1 cellular context compared by ENCODE assay signal in the genomic region with DNA sequence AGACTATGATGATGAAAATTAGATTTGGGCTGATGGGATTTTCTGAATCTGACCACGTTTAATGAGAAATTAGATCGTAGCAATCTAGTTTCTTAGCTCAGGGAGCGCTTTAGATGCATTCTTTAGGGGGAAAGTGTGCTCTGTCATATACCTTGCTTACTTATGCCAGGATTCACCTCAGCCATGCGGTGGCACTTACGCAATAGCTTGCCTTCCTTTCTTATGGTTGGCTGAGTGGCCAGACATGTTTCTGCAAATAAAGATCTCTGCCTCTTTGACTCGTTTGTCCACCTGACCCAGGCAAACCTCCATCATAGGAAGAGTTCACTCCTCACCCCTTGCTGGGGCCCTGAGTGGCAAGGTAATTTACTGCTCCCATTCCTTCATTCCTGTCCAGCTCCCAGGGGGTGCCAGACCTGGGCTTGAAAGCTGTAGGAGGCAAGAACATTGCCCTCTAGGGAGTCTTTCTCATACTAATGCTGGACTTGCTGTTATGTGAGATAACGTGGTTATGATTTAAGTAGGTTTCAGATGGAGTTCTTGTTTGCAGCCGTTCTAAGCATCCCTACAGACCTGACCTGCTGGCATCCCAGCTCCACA.
TF ChIP-seq lines count a peak whose summit lies in the region.

No MANE protein-coding gene starts in this region.

TF ChIP-seq in IMR-90, 13 proteins besides CTCF, POLR2A, EP300 and RAD21:
- no peak for TF ChIP-seq MAFK (IDR thresholded peaks at IDR 0.05; ENCODE audit: low read depth, low read length)
- peak; percentile 78 for TF ChIP-seq CEBPB (IDR thresholded peaks at IDR 0.05; ENCODE audit: low read depth, low read length)
